Comparison of ENCODE assay signal across 8 cellular contexts in genomic region chr1:207868769-207869721, GRCh38. TPM values are rescaled to one million over a fixed set of nuclear protein-coding genes. Genes with fewer than 3 reads are reported as not detected.
DNase-seq lines count a peak whose midpoint lies in the region; ATAC-seq and TF ChIP-seq lines count a peak whose summit lies in the region.

No MANE protein-coding gene starts in this region.

- H3K9me3 ChIP-seq in colonic mucosa = no peaks in the 10 kb centered on the region

- peak overlapping the region; percentile 79 for H3K4me3 ChIP-seq in colonic mucosa

- no peaks in the 10 kb centered on the region for H3K36me3 ChIP-seq in colonic mucosa

- intact Hi-C loops in colonic mucosa (cut with DNase I) = no loop called here
- intact Hi-C loops in left colon (cut with DNase I, micrococcal nuclease) = no loop called here

- H3K27ac ChIP-seq in colonic mucosa = peak overlapping the region; percentile 89

- peak; percentile 90 for DNase-seq in AG08395 (ENCODE audit: low spot score)
- DNase-seq in NCI-H2171 treated with DMSO at 0.1 percent for 48 hours (lab: John Stamatoyannopoulos, UW) = peak; percentile 59
- DNase-seq in activated CD4-positive, alpha-beta T cell treated with anti-CD3 and anti-CD28 coated beads for 4 hours = peak; percentile 58 to 65
- DNase-seq in colonic mucosa = peak; percentile 81
- peak; percentile 59 to 80 for DNase-seq in left colon
- peak; percentile 54 to 60 for DNase-seq in stimulated activated CD4-positive, alpha-beta T cell treated with anti-CD3 and anti-CD28 coated beads, Interleukin-1b, Interleukin-23, amount 100 ng/mL, for 4 hours (ENCODE audit: low read depth in 2 of 2)

- TF ChIP-seq CTCF in colonic mucosa (IDR thresholded peaks at IDR 0.05) = peak; percentile 59

- H3K4me1 ChIP-seq in colonic mucosa = peaks cover 16% of the 10 kb centered on the region

- ATAC-seq in GM18511 (IDR thresholded peaks at IDR 0.05; ENCODE audit: unreplicated experiment) (peak; percentile 66), HG02981 (IDR thresholded peaks at IDR 0.05; ENCODE audit: unreplicated experiment) (peak; percentile 54), left colon (peak; percentile 71)

- no peaks in the 10 kb centered on the region for H3K27me3 ChIP-seq in colonic mucosa

- H3K9ac ChIP-seq in colonic mucosa (ENCODE audit: low read depth in 2 of 2, low read length in 2 of 2) = peak overlapping the region; percentile 86 to 97

RNA-seq across cellular contexts. Expression of gene CD34, which starts 41.9 kb away (rescaled TPM):
- total RNA-seq in colonic mucosa = 1 to 10 TPM; 3.1 to 8.4 TPM
- 10 to 100 TPM in 1 of 2 donors, 1 to 10 TPM in 1; 8.3 to 15.2 TPM for total RNA-seq in left colon

Comparison
In these comparisons a context has a peak if more than half of its experiments do, and no peak if none do; other contexts are left out.
1. Peak in every context shown above with its lines: DNase-seq, ATAC-seq, H3K4me3 ChIP-seq and H3K27ac ChIP-seq.